8 cellular contexts compared by ENCODE assay signal in genomic region chr20:16821211-16822089, GRCh38.
A peak's percentile ranks its signal among the peaks of the same experiment; 100 is the strongest.
DNase-seq lines count a peak whose midpoint lies in the region; ATAC-seq and TF ChIP-seq lines count a peak whose summit lies in the region.

No MANE protein-coding gene starts in this region.

- no peaks in the 10 kb centered on the region for H3K27me3 ChIP-seq in testis

- H3K27ac Mint-ChIP-seq in activated T-helper 17 cell treated with anti-CD3 and anti-CD28 coated beads, Interleukin-2, amount 50 U/mL, for 72 hours = no peak overlapping the region
- no peak overlapping the region for H3K27ac Mint-ChIP-seq in immature natural killer cell

- H3K4me1 Mint-ChIP-seq in activated T-helper 17 cell treated with anti-CD3 and anti-CD28 coated beads, Interleukin-2, amount 50 U/mL, for 72 hours = no peaks in the 10 kb centered on the region
- no peaks in the 10 kb centered on the region for H3K4me1 Mint-ChIP-seq in immature natural killer cell

- no peaks in the 10 kb centered on the region for H3K36me3 ChIP-seq in testis (ENCODE audit: low read depth, missing control alignments)

- no peaks in the 10 kb centered on the region for H3K36me3 Mint-ChIP-seq in activated T-helper 17 cell treated with anti-CD3 and anti-CD28 coated beads, Interleukin-2, amount 50 U/mL, for 72 hours (ENCODE audit: low read depth)
- no peaks in the 10 kb centered on the region for H3K36me3 Mint-ChIP-seq in immature natural killer cell

- H3K27me3 Mint-ChIP-seq in activated T-helper 17 cell treated with anti-CD3 and anti-CD28 coated beads, Interleukin-2, amount 50 U/mL, for 72 hours = peaks cover 24% of the 10 kb centered on the region
- H3K27me3 Mint-ChIP-seq in immature natural killer cell (ENCODE audit: low read depth in 3 of 3) = peaks cover 5 to 9% (median 7%) of the 10 kb centered on the region in 3 donors

- no peak overlapping the region for H3K4me3 Mint-ChIP-seq in activated T-helper 17 cell treated with anti-CD3 and anti-CD28 coated beads, Interleukin-2, amount 50 U/mL, for 72 hours
- no peak overlapping the region for H3K4me3 Mint-ChIP-seq in immature natural killer cell

- peak; percentile 87 for ATAC-seq in HG02884 (IDR thresholded peaks at IDR 0.05; ENCODE audit: unreplicated experiment)
- peak; percentile 38 for ATAC-seq in activated T-helper 17 cell treated with anti-CD3 and anti-CD28 coated beads, Interleukin-2, amount 50 U/mL, for 72 hours (replicated peaks)

- H3K9me3 Mint-ChIP-seq in activated T-helper 17 cell treated with anti-CD3 and anti-CD28 coated beads, Interleukin-2, amount 50 U/mL, for 72 hours = no peaks in the 10 kb centered on the region
- H3K9me3 Mint-ChIP-seq in immature natural killer cell = peaks cover 0 to 6% (median 0%) of the 10 kb centered on the region in 6 donors

- no peak for TF ChIP-seq POLR2A in testis (IDR thresholded peaks at IDR 0.05)

- DNase-seq in ELR (ENCODE audit: low read depth) = peak; percentile 49
- DNase-seq in NCI-H2227 treated with DMSO at 0.1 percent for 48 hours (lab: John Stamatoyannopoulos, UW) = peak; percentile 66
- DNase-seq in immature natural killer cell = peak in 2 of 3 donors; percentile 2 to 19
- DNase-seq in testis = peak; percentile 55
- DNase-seq in stimulated activated naive CD4-positive, alpha-beta T cell treated with Interleukin-2 at 50 U/mL for 16 hours (lab: John Stamatoyannopoulos, UW) = no peak

- peak; percentile 98 for TF ChIP-seq CTCF in 22Rv1 (IDR thresholded peaks at IDR 0.05)
- TF ChIP-seq CTCF in testis (IDR thresholded peaks at IDR 0.05) = peak; percentile 35 to 81 (median 71)

- no peaks in the 10 kb centered on the region for H3K9me3 ChIP-seq in testis

- no peaks in the 10 kb centered on the region for H3K4me1 ChIP-seq in testis

- WGBS in testis, 2 donors = 43 to 44% methylated on average over 10 of the region's 10 CpGs

- H3K27ac ChIP-seq in 22Rv1 (no peak overlapping the region), testis (no peak overlapping the region)

- no peak overlapping the region for H3K4me3 ChIP-seq in testis

- intact Hi-C loops in testis (cut with DNase I; ENCODE audit: low total_unique reads) = no loop called here
